ENCODE assay signal across 1 cellular context in the genomic region with DNA sequence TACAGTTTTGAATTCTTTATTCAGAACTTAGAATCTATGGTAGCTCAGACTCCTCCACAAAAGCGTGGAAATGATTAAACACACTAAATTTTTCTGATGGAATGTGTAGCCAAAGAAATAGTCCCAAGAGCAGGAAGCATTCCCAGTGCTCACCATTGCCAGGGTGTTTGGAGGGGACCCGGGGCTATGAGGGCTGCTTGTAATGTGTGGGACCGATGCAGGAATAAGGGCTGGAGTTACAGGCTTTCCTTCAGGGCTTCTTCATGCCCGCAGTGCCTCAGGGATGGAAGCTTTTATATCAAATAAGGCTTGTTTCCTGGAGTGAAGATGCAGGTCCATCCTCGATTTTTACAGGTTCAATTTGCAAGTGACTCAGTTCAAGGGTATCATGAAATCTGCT.
TF ChIP-seq lines count a peak whose summit lies in the region.

No MANE protein-coding gene starts in this region.

TF ChIP-seq in SK-N-SH treated with all-trans-retinoic acid at 6 μM for 48 hours, 23 proteins besides CTCF, POLR2A, EP300 and RAD21:
- TF ChIP-seq SNAI2 (CRISPR knock-in tag; IDR thresholded peaks at IDR 0.05), result no peak
- no peak for TF ChIP-seq CREB5 (CRISPR knock-in tag; IDR thresholded peaks at IDR 0.05; ENCODE audit: low read depth)
- TF ChIP-seq TOX (CRISPR knock-in tag; IDR thresholded peaks at IDR 0.05; ENCODE audit: borderline replicate concordance), result no peak
- no peak for TF ChIP-seq ZNF70 (CRISPR knock-in tag; IDR thresholded peaks at IDR 0.05)
- no peak for TF ChIP-seq ISL1 (CRISPR knock-in tag; IDR thresholded peaks at IDR 0.05)
- TF ChIP-seq, protein P1, sequence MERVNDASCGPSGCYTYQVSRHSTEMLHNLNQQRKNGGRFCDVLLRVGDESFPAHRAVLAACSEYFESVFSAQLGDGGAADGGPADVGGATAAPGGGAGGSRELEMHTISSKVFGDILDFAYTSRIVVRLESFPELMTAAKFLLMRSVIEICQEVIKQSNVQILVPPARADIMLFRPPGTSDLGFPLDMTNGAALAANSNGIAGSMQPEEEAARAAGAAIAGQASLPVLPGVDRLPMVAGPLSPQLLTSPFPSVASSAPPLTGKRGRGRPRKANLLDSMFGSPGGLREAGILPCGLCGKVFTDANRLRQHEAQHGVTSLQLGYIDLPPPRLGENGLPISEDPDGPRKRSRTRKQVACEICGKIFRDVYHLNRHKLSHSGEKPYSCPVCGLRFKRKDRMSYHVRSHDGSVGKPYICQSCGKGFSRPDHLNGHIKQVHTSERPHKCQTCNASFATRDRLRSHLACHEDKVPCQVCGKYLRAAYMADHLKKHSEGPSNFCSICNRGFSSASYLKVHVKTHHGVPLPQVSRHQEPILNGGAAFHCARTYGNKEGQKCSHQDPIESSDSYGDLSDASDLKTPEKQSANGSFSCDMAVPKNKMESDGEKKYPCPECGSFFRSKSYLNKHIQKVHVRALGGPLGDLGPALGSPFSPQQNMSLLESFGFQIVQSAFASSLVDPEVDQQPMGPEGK (CRISPR knock-in tag; IDR thresholded peaks at IDR 0.05; ENCODE audit: borderline replicate concordance), result no peak
- no peak for TF ChIP-seq POU6F1 (CRISPR knock-in tag; IDR thresholded peaks at IDR 0.05; ENCODE audit: borderline replicate concordance, low read depth)
- no peak for TF ChIP-seq TCF4 (CRISPR knock-in tag; IDR thresholded peaks at IDR 0.05; ENCODE audit: borderline replicate concordance)
- no peak for TF ChIP-seq CSRNP3 (CRISPR knock-in tag; IDR thresholded peaks at IDR 0.05)
- no peak for TF ChIP-seq RARB (CRISPR knock-in tag; IDR thresholded peaks at IDR 0.05)
- TF ChIP-seq CSDC2 (CRISPR knock-in tag; IDR thresholded peaks at IDR 0.05), result no peak
- no peak for TF ChIP-seq ZNF565 (CRISPR knock-in tag; conservative IDR thresholded peaks at IDR 0.05; ENCODE audit: low read depth)
- TF ChIP-seq ZNF8 (CRISPR knock-in tag; IDR thresholded peaks at IDR 0.05), result no peak
- TF ChIP-seq BACH2 (CRISPR knock-in tag; IDR thresholded peaks at IDR 0.05; ENCODE audit: borderline replicate concordance), result no peak
- no peak for TF ChIP-seq OSR1 (CRISPR knock-in tag; IDR thresholded peaks at IDR 0.05)
